Comparison of ENCODE assay signal across 1 cellular context in the genomic region with DNA sequence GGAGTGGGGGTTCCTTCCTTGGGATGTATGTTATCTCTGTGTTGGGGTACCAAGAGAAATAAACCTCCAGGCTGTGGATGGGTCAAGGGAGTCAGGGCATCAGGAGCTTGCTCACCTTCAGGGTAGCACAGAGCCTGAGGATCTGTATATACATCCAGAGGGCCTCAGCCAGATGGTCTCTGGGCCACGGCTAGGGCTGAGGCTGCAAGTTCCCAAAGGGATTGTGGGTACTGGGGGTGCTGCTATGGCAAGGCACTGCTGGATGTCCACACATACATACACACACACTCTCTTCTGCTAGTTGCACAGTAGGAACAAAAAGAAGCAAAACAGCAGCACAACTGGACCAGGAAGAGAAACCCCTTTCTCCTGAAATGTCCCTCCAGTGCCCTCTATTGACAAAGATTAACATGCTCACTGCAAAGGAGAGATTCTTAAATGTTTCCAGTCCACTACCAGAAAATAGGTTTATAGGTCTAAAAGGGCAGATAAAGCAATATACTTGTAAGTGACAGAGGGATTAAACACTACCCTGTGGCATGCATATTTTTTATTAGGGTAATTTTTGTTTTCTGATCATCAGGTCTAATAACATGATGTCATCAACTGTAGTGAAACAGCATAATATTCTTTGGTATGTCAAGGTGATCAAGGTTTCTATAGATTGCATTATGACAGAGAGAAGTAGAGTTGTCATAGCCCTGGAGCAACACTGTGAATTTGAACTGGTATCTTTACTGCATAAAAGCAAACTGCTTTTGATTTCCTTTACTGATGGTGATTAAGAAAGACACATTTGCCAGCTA.
TF ChIP-seq lines count a peak whose summit lies in the region.

No MANE protein-coding gene starts in this region.

TF ChIP-seq in GM23338, 12 proteins besides CTCF, POLR2A, EP300 and RAD21 (continued from another document):
- TF ChIP-seq, protein P1, sequence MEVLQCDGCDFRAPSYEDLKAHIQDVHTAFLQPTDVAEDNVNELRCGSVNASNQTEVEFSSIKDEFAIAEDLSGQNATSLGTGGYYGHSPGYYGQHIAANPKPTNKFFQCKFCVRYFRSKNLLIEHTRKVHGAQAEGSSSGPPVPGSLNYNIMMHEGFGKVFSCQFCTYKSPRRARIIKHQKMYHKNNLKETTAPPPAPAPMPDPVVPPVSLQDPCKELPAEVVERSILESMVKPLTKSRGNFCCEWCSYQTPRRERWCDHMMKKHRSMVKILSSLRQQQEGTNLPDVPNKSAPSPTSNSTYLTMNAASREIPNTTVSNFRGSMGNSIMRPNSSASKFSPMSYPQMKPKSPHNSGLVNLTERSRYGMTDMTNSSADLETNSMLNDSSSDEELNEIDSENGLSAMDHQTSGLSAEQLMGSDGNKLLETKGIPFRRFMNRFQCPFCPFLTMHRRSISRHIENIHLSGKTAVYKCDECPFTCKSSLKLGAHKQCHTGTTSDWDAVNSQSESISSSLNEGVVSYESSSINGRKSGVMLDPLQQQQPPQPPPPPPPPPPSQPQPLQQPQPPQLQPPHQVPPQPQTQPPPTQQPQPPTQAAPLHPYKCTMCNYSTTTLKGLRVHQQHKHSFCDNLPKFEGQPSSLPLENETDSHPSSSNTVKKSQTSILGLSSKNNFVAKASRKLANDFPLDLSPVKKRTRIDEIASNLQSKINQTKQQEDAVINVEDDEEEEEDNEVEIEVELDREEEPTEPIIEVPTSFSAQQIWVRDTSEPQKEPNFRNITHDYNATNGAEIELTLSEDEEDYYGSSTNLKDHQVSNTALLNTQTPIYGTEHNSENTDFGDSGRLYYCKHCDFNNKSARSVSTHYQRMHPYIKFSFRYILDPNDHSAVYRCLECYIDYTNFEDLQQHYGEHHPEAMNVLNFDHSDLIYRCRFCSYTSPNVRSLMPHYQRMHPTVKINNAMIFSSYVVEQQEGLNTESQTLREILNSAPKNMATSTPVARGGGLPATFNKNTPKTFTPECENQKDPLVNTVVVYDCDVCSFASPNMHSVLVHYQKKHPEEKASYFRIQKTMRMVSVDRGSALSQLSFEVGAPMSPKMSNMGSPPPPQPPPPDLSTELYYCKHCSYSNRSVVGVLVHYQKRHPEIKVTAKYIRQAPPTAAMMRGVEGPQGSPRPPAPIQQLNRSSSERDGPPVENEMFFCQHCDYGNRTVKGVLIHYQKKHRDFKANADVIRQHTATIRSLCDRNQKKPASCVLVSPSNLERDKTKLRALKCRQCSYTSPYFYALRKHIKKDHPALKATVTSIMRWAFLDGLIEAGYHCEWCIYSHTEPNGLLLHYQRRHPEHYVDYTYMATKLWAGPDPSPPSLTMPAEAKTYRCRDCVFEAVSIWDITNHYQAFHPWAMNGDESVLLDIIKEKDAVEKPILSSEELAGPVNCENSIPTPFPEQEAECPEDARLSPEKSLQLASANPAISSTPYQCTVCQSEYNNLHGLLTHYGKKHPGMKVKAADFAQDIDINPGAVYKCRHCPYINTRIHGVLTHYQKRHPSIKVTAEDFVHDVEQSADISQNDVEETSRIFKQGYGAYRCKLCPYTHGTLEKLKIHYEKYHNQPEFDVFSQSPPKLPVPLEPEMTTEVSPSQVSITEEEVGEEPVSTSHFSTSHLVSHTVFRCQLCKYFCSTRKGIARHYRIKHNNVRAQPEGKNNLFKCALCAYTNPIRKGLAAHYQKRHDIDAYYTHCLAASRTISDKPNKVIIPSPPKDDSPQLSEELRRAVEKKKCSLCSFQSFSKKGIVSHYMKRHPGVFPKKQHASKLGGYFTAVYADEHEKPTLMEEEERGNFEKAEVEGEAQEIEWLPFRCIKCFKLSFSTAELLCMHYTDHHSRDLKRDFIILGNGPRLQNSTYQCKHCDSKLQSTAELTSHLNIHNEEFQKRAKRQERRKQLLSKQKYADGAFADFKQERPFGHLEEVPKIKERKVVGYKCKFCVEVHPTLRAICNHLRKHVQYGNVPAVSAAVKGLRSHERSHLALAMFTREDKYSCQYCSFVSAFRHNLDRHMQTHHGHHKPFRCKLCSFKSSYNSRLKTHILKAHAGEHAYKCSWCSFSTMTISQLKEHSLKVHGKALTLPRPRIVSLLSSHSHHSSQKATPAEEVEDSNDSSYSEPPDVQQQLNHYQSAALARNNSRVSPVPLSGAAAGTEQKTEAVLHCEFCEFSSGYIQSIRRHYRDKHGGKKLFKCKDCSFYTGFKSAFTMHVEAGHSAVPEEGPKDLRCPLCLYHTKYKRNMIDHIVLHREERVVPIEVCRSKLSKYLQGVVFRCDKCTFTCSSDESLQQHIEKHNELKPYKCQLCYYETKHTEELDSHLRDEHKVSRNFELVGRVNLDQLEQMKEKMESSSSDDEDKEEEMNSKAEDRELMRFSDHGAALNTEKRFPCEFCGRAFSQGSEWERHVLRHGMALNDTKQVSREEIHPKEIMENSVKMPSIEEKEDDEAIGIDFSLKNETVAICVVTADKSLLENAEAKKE (CRISPR knock-in tag; IDR thresholded peaks at IDR 0.05): no peak
- TF ChIP-seq POLR2AphosphoS5 (IDR thresholded peaks at IDR 0.05; ENCODE audit: low read depth): no peak
- TF ChIP-seq STAT1 (IDR thresholded peaks at IDR 0.05; ENCODE audit: unreplicated experiment): no peak
- TF ChIP-seq ETS1 (IDR thresholded peaks at IDR 0.05): no peak
- TF ChIP-seq ZNF114 (CRISPR knock-in tag; IDR thresholded peaks at IDR 0.05): no peak
- no peak for TF ChIP-seq EZH2 (IDR thresholded peaks at IDR 0.05; ENCODE audit: low read depth, unreplicated experiment)
- TF ChIP-seq NANOG (IDR thresholded peaks at IDR 0.05; ENCODE audit: borderline replicate concordance): no peak
- TF ChIP-seq CREB1 (CRISPR knock-in tag; IDR thresholded peaks at IDR 0.05; ENCODE audit: low read depth): no peak
